ENCODE assay signal across 8 cellular contexts in the genomic region with DNA sequence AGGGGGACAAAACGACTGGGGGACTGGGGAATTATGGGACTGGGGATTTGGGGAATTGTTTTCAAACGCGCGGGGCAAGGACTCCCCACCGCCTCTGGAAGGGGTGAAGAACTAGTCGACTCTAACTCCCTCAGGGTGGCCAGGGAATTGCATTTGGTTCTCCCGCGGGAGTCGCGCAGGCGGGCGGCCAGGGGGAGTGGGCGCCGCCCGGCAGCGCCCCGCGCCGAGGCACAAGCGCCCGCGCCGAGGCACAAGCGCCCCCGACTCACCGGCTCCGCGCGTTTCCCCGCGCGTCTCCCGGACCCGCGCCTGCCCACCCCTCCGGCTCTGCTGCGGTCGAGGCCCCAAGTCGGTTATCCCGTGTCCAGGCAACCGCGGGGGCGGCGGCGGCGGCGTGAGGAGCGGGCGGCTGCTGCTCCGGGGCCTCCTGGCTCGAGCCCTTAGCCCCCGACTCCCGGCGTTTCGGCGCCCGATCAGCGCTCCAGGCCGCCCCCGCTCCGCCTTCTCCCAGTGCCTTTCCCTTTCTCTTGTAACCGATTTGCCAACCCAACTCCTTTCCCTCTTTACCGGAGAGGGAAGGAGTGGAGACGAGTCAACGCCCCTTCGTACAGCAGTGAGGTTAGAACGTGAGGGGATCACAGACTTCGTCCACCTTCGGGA. TPM values are rescaled to one million over a fixed set of nuclear protein-coding genes. Genes with fewer than 3 reads are reported as not detected.
DNase-seq lines count a peak whose midpoint lies in the region; ATAC-seq, FAIRE-seq and TF ChIP-seq lines count a peak whose summit lies in the region.

A gene with protein sequence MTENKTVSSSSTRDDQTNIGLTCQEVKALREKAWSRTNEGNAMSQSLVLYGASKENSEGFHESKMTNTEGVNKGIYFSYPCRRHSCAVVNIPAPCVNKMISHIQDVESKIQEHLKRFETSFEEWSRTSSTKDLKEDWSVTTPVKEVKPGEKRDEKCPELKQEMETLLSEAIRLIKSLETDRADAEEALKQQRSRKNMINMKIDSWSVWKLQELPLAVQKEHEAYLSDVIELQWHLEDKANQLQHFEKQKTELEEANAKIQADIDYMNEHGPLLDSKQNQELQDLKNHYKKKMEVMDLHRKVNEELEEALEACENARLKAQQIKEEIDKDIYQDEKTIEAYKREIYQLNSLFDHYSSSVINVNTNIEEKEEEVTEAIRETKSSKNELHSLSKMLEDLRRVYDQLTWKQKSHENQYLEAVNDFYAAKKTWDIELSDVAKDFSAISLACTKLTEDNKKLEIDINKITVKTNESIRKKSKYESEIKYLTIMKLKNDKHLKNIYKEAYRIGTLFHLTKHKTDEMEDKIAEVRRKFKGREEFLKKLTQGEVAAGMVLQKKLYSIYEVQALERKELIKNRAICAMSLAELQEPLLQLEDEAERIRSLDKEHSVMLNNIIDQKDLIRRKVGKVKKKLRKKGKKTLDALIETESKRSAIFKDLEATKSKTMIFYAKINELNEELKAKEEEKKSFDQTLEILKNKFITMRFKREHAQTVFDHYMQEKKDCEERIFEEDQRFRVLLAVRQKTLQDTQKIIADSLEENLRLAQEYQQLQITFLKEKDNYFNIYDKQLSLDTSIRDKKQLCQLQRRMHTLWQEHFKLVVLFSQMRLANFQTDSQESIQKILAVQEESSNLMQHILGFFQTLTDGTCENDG (minus strand): TSS at position 338 of the 660 bp plus-strand sequence. CDS start 28,633 bp downstream, outside the sequence.

- peak within 1 kb of the TSS; percentile 40 to 65 (median 50) for H3K4me3 ChIP-seq in heart left ventricle

- TF ChIP-seq POLR2A in heart left ventricle (IDR thresholded peaks at IDR 0.05) (no peak), GM12892 (IDR thresholded peaks at IDR 0.05; ENCODE audit: low read depth, low read length) (no peak)

- peaks cover 7% of the 10 kb centered on the region for H3K4me1 Mint-ChIP-seq in progenitor cell of endocrine pancreas (ENCODE audit: low read depth)

- intact Hi-C loops in heart left ventricle (cut with DNase I): loop anchor here in 4 of 10 donors (2.0 to 10.0 kb wide), 6 partner anchors 54 to 322 kb away; no protein-coding TSS in a partner anchor

- TF ChIP-seq CTCF in GM13977 (IDR thresholded peaks at IDR 0.05; ENCODE audit: extremely low read depth, insufficient read depth, missing control alignments): no peak
- peak in 2 of 12 donors; percentile 1 to 5 for TF ChIP-seq CTCF in heart left ventricle (IDR thresholded peaks at IDR 0.05)
- peak; percentile 47 for TF ChIP-seq CTCF in progenitor cell of endocrine pancreas (IDR thresholded peaks at IDR 0.05; ENCODE audit: unreplicated experiment)

- H3K9me3 Mint-ChIP-seq in progenitor cell of endocrine pancreas (ENCODE audit: low read depth): no peaks in the 10 kb centered on the region

- peak within 1 kb of the TSS; percentile 89 for H3K4me3 Mint-ChIP-seq in progenitor cell of endocrine pancreas (ENCODE audit: low read depth)

- H3K4me1 ChIP-seq in heart left ventricle: peaks cover 0 to 5% (median 1%) of the 10 kb centered on the region in 12 donors

- in situ Hi-C loops in GM13977 (cut with MboI; ENCODE audit: low pct_unique_long_range_greater_than_20kb, low sequenced_read_pairs, unreplicated experiment): no loop called here

- no peaks in the 10 kb centered on the region for H3K36me3 ChIP-seq in heart left ventricle

- DNase-seq in GM13977 (ENCODE audit: low spot score) (peak; percentile 21), SHP77 (lab: John Stamatoyannopoulos, UW) (peak; percentile 64 to 71), heart left ventricle (peak; percentile 5 to 54 (median 23)), progenitor cell of endocrine pancreas (ENCODE audit: low spot score, unreplicated experiment) (peak; percentile 64), GM12892 (ENCODE audit: insufficient read length) (no peak), putamen (ENCODE audit: low spot score) (no peak)

- no peak for FAIRE-seq in GM12892 (lab: Jason Lieb, UNC)

- H3K9me3 ChIP-seq in heart left ventricle: no peaks in the 10 kb centered on the region

- WGBS in heart left ventricle, 4 donors: 1 to 5% (median 2%) methylated on average over 35 to 69 of the region's 69 CpGs

- no peak within 1 kb of the TSS for H3K27ac ChIP-seq in heart left ventricle

- ATAC-seq in heart left ventricle (peak in 3 of 4 donors; percentile 42 to 76 (median 70)), GM19035 (IDR thresholded peaks at IDR 0.05; ENCODE audit: unreplicated experiment) (no peak), HG03159 (IDR thresholded peaks at IDR 0.05; ENCODE audit: unreplicated experiment) (no peak)

- H3K27me3 ChIP-seq in heart left ventricle: peaks cover 0 to 9% (median 0%) of the 10 kb centered on the region in 9 donors

- H3K36me3 Mint-ChIP-seq in progenitor cell of endocrine pancreas (ENCODE audit: insufficient read depth): no peaks in the 10 kb centered on the region

- peaks cover 56% of the 10 kb centered on the region for H3K27me3 Mint-ChIP-seq in progenitor cell of endocrine pancreas

- peak within 1 kb of the TSS; percentile 76 for H3K27ac Mint-ChIP-seq in progenitor cell of endocrine pancreas

RNA-seq across cellular contexts. Expression of the gene that starts here (rescaled TPM):
- total RNA-seq in heart left ventricle: under 1 TPM in 6 of 9 donors, not detected in 3; 0.25 to 1.00 (median 0.57) TPM
- under 1 TPM; 0.23 to 0.37 TPM for polyA plus RNA-seq in heart left ventricle
- 0.60 TPM in 1 of 2 replicates, not detected in the other for total RNA-seq in progenitor cell of endocrine pancreas
- polyA plus RNA-seq in GM12892 (2012; ENCODE audit: missing spikeins): not detected

Comparison
In these comparisons a context has a peak if more than half of its experiments do, and no peak if none do; other contexts are left out.
1. Peak in DNase-seq, ATAC-seq and H3K4me3 ChIP-seq in heart left ventricle; RNA of the gene not detected or under 1 TPM.
2. Peak in DNase-seq in progenitor cell of endocrine pancreas; RNA of the gene not detected or under 1 TPM.
3. DNase-seq: peak in GM13977 (single experiment) and SHP77 (2 of 2); none in GM12892 (single experiment) and putamen (single experiment).